1 cellular context compared by ENCODE assay signal in genomic region chr11:1351278-1351937, GRCh38.
TF ChIP-seq lines count a peak whose summit lies in the region.

No MANE protein-coding gene starts in this region.

TF ChIP-seq in K562, 482 proteins besides CTCF, POLR2A, EP300 and RAD21 (continued from another document):
- no peak for TF ChIP-seq KLF16 (IDR thresholded peaks at IDR 0.05)
- TF ChIP-seq KDM4B (IDR thresholded peaks at IDR 0.05; ENCODE audit: borderline replicate concordance in 2 of 2, low read depth in 1 of 2): peak in 1 of 2 experiments; percentile 91; a peak in 1 of 4 replicates
- TF ChIP-seq, protein P1, sequence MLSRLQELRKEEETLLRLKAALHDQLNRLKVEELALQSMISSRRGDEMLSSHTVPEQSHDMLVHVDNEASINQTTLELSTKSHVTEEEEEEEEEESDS (CRISPR knock-in tag; IDR thresholded peaks at IDR 0.05): peak; percentile 91
- peak; percentile 85 for TF ChIP-seq ZNF316 (IDR thresholded peaks at IDR 0.05)
- TF ChIP-seq MTA3 (IDR thresholded peaks at IDR 0.05; ENCODE audit: borderline replicate concordance): peak; percentile 77
- no peak for TF ChIP-seq ZNF121 (CRISPR knock-in tag; conservative IDR thresholded peaks at IDR 0.05)
- TF ChIP-seq MBD2 (IDR thresholded peaks at IDR 0.05; ENCODE audit: borderline replicate concordance, low read depth): 0 out of 2 replicates have a peak, but pooled peaks have one; percentile 27
- peak; percentile 93 for TF ChIP-seq CBX1 (IDR thresholded peaks at IDR 0.05; ENCODE audit: low read depth)
- TF ChIP-seq SIN3A (IDR thresholded peaks at IDR 0.05; ENCODE audit: borderline replicate concordance in 2 of 2, control insufficient read depth in 1 of 2, low read depth in 2 of 2, low read length in 2 of 2): 0 out of 4 replicates have a peak, but pooled peaks of 1 of the 2 experiments have one; percentile 28
- no peak for TF ChIP-seq HNRNPL (IDR thresholded peaks at IDR 0.05; ENCODE audit: low read depth, low read length)
- TF ChIP-seq MYNN (IDR thresholded peaks at IDR 0.05): no peak
- no peak for TF ChIP-seq MYNN (CRISPR knock-in tag; IDR thresholded peaks at IDR 0.05)
- no peak for TF ChIP-seq SETDB1 (IDR thresholded peaks at IDR 0.05; ENCODE audit: low read length)
- TF ChIP-seq ZBED1 (IDR thresholded peaks at IDR 0.05): peak; percentile 88; the same call in 1 of the 2 replicates
- TF ChIP-seq E4F1 (CRISPR knock-in tag; IDR thresholded peaks at IDR 0.05; ENCODE audit: borderline replicate concordance): no peak
- TF ChIP-seq, protein P2, sequence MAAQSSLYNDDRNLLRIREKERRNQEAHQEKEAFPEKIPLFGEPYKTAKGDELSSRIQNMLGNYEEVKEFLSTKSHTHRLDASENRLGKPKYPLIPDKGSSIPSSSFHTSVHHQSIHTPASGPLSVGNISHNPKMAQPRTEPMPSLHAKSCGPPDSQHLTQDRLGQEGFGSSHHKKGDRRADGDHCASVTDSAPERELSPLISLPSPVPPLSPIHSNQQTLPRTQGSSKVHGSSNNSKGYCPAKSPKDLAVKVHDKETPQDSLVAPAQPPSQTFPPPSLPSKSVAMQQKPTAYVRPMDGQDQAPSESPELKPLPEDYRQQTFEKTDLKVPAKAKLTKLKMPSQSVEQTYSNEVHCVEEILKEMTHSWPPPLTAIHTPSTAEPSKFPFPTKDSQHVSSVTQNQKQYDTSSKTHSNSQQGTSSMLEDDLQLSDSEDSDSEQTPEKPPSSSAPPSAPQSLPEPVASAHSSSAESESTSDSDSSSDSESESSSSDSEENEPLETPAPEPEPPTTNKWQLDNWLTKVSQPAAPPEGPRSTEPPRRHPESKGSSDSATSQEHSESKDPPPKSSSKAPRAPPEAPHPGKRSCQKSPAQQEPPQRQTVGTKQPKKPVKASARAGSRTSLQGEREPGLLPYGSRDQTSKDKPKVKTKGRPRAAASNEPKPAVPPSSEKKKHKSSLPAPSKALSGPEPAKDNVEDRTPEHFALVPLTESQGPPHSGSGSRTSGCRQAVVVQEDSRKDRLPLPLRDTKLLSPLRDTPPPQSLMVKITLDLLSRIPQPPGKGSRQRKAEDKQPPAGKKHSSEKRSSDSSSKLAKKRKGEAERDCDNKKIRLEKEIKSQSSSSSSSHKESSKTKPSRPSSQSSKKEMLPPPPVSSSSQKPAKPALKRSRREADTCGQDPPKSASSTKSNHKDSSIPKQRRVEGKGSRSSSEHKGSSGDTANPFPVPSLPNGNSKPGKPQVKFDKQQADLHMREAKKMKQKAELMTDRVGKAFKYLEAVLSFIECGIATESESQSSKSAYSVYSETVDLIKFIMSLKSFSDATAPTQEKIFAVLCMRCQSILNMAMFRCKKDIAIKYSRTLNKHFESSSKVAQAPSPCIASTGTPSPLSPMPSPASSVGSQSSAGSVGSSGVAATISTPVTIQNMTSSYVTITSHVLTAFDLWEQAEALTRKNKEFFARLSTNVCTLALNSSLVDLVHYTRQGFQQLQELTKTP (IDR thresholded peaks at IDR 0.05; ENCODE audit: low read depth in 1 of 2, partially characterized antibody in 2 of 2): no peak
